ENCODE assay signal across 30 cellular contexts in the genomic region with DNA sequence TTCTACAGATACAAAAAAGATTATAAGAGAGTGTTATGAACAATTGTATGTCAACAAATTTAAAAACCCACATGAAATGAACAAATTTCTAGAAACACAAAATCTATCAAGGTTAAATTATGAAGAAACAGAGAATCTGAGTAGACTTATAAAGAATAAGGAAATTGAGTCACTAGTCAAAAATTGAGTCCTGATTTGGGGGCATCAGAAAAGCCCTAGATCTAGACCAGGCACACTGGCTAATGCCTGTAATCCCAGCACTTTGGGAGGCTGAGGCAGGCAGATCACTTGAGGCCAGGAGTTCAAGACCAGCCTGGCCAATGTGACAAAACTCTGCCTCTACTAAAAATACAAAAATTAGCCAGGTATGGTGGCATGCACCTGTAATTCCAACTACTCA. TPM values are rescaled to one million over a fixed set of nuclear protein-coding genes. Genes with fewer than 3 reads are reported as not detected.
"Had no signal": no experiment of that assay in that cellular context is flagged by ENCODE, and none has a peak within 500 bp of the region (broad histone marks: within the 10 kb centered on the region; RNA-seq: fewer than 3 reads in every experiment).

No MANE protein-coding gene starts in this region.

- H3K4me1 Mint-ChIP-seq: stimulated activated memory B cell treated with anti-CD40 and anti-IgM and Interleukin-4, amounts not matched to agents 10 μg/mL and 1 μg/mL and 100 μg/mL, for 72 hours; stimulated activated naive B cell treated with anti-CD40 and anti-IgM and Interleukin-4, amounts not matched to agents 10 μg/mL and 1 μg/mL and 100 μg/mL, for 72 hours; stimulated activated naive CD8-positive, alpha-beta T cell treated with anti-CD3 and anti-CD28 coated beads, Interleukin-15, amount 100 ng/mL, for 72 hours had no signal

- H3K4me3 ChIP-seq: stomach, suprapubic skin, testis, thoracic aorta, thyroid gland, tibial artery, tibial nerve, transverse colon, upper lobe of left lung, upper lobe of right lung, uterus, vagina had no signal

- H3K4me1 ChIP-seq: stomach, suprapubic skin, testis, thyroid gland, tibial artery, tibial nerve, transverse colon, upper lobe of left lung, upper lobe of right lung, uterus, vagina had no signal

- H3K36me3 ChIP-seq: stomach, suprapubic skin, thoracic aorta, thyroid gland, tibial artery, tibial nerve, transverse colon, upper lobe of left lung, upper lobe of right lung, uterus, vagina had no signal

- H3K27ac Mint-ChIP-seq: stimulated activated memory B cell treated with anti-CD40 and anti-IgM and Interleukin-4, amounts not matched to agents 10 μg/mL and 1 μg/mL and 100 μg/mL, for 72 hours; stimulated activated naive B cell treated with anti-CD40 and anti-IgM and Interleukin-4, amounts not matched to agents 10 μg/mL and 1 μg/mL and 100 μg/mL, for 72 hours; stimulated activated naive CD8-positive, alpha-beta T cell treated with anti-CD3 and anti-CD28 coated beads, Interleukin-15, amount 100 ng/mL, for 72 hours; stimulated activated naive CD8-positive, alpha-beta T cell treated with anti-CD3 and anti-CD28 coated beads, Interleukin-15, Interleukin-2, amounts not matched to agents 100 ng/mL and 50 ng/mL, for 24 hours; type B pancreatic cell had no signal

- H3K4me3 Mint-ChIP-seq: stimulated activated memory B cell treated with anti-CD40 and anti-IgM and Interleukin-4, amounts not matched to agents 10 μg/mL and 1 μg/mL and 100 μg/mL, for 72 hours; stimulated activated naive B cell treated with anti-CD40 and anti-IgM and Interleukin-4, amounts not matched to agents 10 μg/mL and 1 μg/mL and 100 μg/mL, for 72 hours; stimulated activated naive CD8-positive, alpha-beta T cell treated with anti-CD3 and anti-CD28 coated beads, Interleukin-15, amount 100 ng/mL, for 72 hours; stimulated activated naive CD8-positive, alpha-beta T cell treated with anti-CD3 and anti-CD28 coated beads, Interleukin-15, Interleukin-2, amounts not matched to agents 100 ng/mL and 50 ng/mL, for 24 hours; type B pancreatic cell had no signal

- H3K9me3 ChIP-seq: suprapubic skin, testis, thoracic aorta, thyroid gland, tibial artery, transverse colon, upper lobe of right lung, uterus, vagina had no signal

- H3K27ac ChIP-seq: stomach, suprapubic skin, testis, thoracic aorta, thyroid gland, tibial artery, tibial nerve, transverse colon, upper lobe of left lung, upper lobe of right lung, uterus, vagina had no signal

- DNase-seq: stimulated activated CD4-positive, alpha-beta T cell treated with anti-CD3 and anti-CD28 coated beads, Interleukin-2, amount 100 ng/mL, for 48 hours; stimulated activated CD4-positive, alpha-beta T cell treated with anti-CD3 and anti-CD28 coated beads, Interleukin-4, amount 100 ng/mL, for 1 hour; stimulated activated CD4-positive, alpha-beta T cell treated with anti-CD3 and anti-CD28 coated beads, Interleukin-4, amount 100 ng/mL, for 24 hours; stimulated activated CD4-positive, alpha-beta T cell treated with anti-CD3 and anti-CD28 coated beads, Interleukin-4, amount 100 ng/mL, for 4 hours; stimulated activated CD8-positive, alpha-beta memory T cell treated with anti-CD3 and anti-CD28 coated beads, Interleukin-4, amount 100 ng/mL, for 48 hours; stimulated activated naive B cell treated with anti-CD40 and anti-IgM and Interleukin-4, amounts not matched to agents 10 μg/mL and 1 μg/mL and 100 μg/mL, for 72 hours; stimulated activated naive CD4-positive, alpha-beta T cell; stimulated activated naive CD4-positive, alpha-beta T cell treated with Interleukin-2 at 50 U/mL for 16 hours; stimulated activated naive CD8-positive, alpha-beta T cell treated with anti-CD3 and anti-CD28 coated beads, Interleukin-15, amount 100 ng/mL, for 72 hours; stimulated activated naive CD8-positive, alpha-beta T cell treated with anti-CD3 and anti-CD28 coated beads, Interleukin-15, Interleukin-2, amounts not matched to agents 100 U/mL and 50 U/mL, for 24 hours; stomach; substantia nigra; testis; thyroid gland; tibial artery; transverse colon; trophoblast cell; upper lobe of left lung; upper lobe of right lung; uterus had no signal

- H3K27me3 ChIP-seq: testis, thyroid gland, upper lobe of left lung, uterus, vagina had no signal

- H3K36me3 Mint-ChIP-seq: stimulated activated memory B cell treated with anti-CD40 and anti-IgM and Interleukin-4, amounts not matched to agents 10 μg/mL and 1 μg/mL and 100 μg/mL, for 72 hours; stimulated activated naive B cell treated with anti-CD40 and anti-IgM and Interleukin-4, amounts not matched to agents 10 μg/mL and 1 μg/mL and 100 μg/mL, for 72 hours; type B pancreatic cell had no signal

- ATAC-seq: stimulated activated memory B cell treated with anti-CD40 and anti-IgM and Interleukin-4, amounts not matched to agents 10 μg/mL and 1 μg/mL and 100 μg/mL, for 72 hours; stimulated activated naive B cell treated with anti-CD40 and anti-IgM and Interleukin-4, amounts not matched to agents 10 μg/mL and 1 μg/mL and 100 μg/mL, for 72 hours; stimulated activated naive CD8-positive, alpha-beta T cell treated with anti-CD3 and anti-CD28 coated beads, Interleukin-15, amount 100 ng/mL, for 72 hours; stimulated activated naive CD8-positive, alpha-beta T cell treated with anti-CD3 and anti-CD28 coated beads, Interleukin-15, Interleukin-2, amounts not matched to agents 100 U/mL and 50 U/mL, for 24 hours; upper lobe of right lung had no signal

- H3K9me3 Mint-ChIP-seq: stimulated activated naive CD8-positive, alpha-beta T cell treated with anti-CD3 and anti-CD28 coated beads, Interleukin-15, Interleukin-2, amounts not matched to agents 100 ng/mL and 50 ng/mL, for 24 hours had no signal

RNA-seq across cellular contexts. Expression of gene EMX1, which starts 45.4 kb away (rescaled TPM):
- total RNA-seq: subcutaneous adipose tissue, suprapubic skin, thoracic aorta, tibial nerve, upper lobe of left lung, upper lobe of right lung, ureter, urinary bladder, vagina had no signal
- polyA plus RNA-seq: urinary bladder had no signal
